ENCODE assay signal across 9 cellular contexts in genomic region chr10:72336259-72337038, GRCh38. TPM values are rescaled to one million over a fixed set of nuclear protein-coding genes. Genes with fewer than 3 reads are reported as not detected.
DNase-seq lines count a peak whose midpoint lies in the region; FAIRE-seq and TF ChIP-seq lines count a peak whose summit lies in the region.
"Had no signal": no experiment of that assay in that cellular context is flagged by ENCODE, and none has a peak within 500 bp of the region (broad histone marks: within the 10 kb centered on the region; RNA-seq: fewer than 3 reads in every experiment).

No MANE protein-coding gene starts in this region.

- CTCF ChIA-PET in endothelial cell of umbilical vein (lab: Charles Lee): interaction anchor here (0.7 to 12.3 kb wide), 22 partner anchors 8 to 440 kb away, joined by 3 to 214 read pairs (median 4); partner anchors contain the start of genes ASCC1 and DDIT4

- peak overlapping the region; percentile 96 for H2BK12ac ChIP-seq in neuronal stem cell (ENCODE audit: low read length)

- intact Hi-C loops in endothelial cell of umbilical vein (cut with micrococcal nuclease): loop anchor here (1.0 to 5.0 kb wide), 3 partner anchors 164 to 288 kb away; no protein-coding TSS in a partner anchor

- H4K8ac ChIP-seq in neuronal stem cell (ENCODE audit: low read depth, low read length): no peak overlapping the region

- DNase-seq in RCC 7860 (ENCODE audit: low spot score) (peak; percentile 55), endothelial cell of umbilical vein (ENCODE audit: low read depth, low spot score) (no peak), neuronal stem cell (ENCODE audit: low spot score) (no peak), NCI-H345 (lab: John Stamatoyannopoulos, UW) (no peak), cerebellum (ENCODE audit: low spot score) (no peak), NCI-H2227 (lab: John Stamatoyannopoulos, UW; ENCODE audit: unreplicated experiment) (no peak)
- no peak for DNase-seq in effector CD8-positive, alpha-beta T cell (lab: John Stamatoyannopoulos, UW)
- DNase-seq: NCI-H187 had no signal

- peak overlapping the region; percentile 79 for H2BK5ac ChIP-seq in neuronal stem cell (ENCODE audit: low read length)

- no peaks in the 10 kb centered on the region for H3K9me1 ChIP-seq in endothelial cell of umbilical vein (replicated peaks; ENCODE audit: control insufficient read depth, extremely low read depth, insufficient read depth, low read length)

- H3K4me2 ChIP-seq in BLaER1 treated with 17β-estradiol and CSF1 and Interleukin-3, amounts not matched to agents 10 nM and 100 nM: peak overlapping the region; percentile 86 to 98 (median 96)
- no peak overlapping the region for H3K4me2 ChIP-seq in endothelial cell of umbilical vein (ENCODE audit: insufficient read depth, low read length)
- H3K4me2 ChIP-seq in neuronal stem cell (ENCODE audit: insufficient read depth, low read length, poor library complexity, severe bottlenecking): no peak overlapping the region

- peak overlapping the region; percentile 50 to 89 (median 79); a peak in 21 of 22 replicates for H3K9ac ChIP-seq in BLaER1 treated with 17β-estradiol and CSF1 and Interleukin-3, amounts not matched to agents 10 nM and 100 nM
- H3K9ac ChIP-seq in endothelial cell of umbilical vein (replicated peaks; ENCODE audit: extremely low read depth, insufficient read depth, low read length): peak overlapping the region; percentile 83
- H3K9ac ChIP-seq in neuronal stem cell (ENCODE audit: low read depth, low read length, poor library complexity): peak overlapping the region; percentile 32

- peaks cover 49 to 71% (median 65%) of the 10 kb centered on the region in 11 experiments for H3K36me3 ChIP-seq in BLaER1 treated with 17β-estradiol and CSF1 and Interleukin-3, amounts not matched to agents 10 nM and 100 nM
- peaks cover 4 to 20% of the 10 kb centered on the region in 2 experiments for H3K36me3 ChIP-seq in endothelial cell of umbilical vein (ENCODE audit: control insufficient read depth in 2 of 2, extremely low read depth in 1 of 2, insufficient read depth in 2 of 2, low read length in 2 of 2)
- H3K36me3 ChIP-seq in neuronal stem cell (replicated peaks in 1 of 2; ENCODE audit: control insufficient read depth in 2 of 2, insufficient read depth in 2 of 2, low read length in 2 of 2): peaks cover 26 to 72% of the 10 kb centered on the region in 2 donors

- FAIRE-seq in RCC 7860 (lab: Jason Lieb, UNC) (no peak), endothelial cell of umbilical vein (lab: Jason Lieb, UNC) (no peak)

- H3K27me3 ChIP-seq in BLaER1 treated with 17β-estradiol and CSF1 and Interleukin-3, amounts not matched to agents 10 nM and 100 nM: no peaks in the 10 kb centered on the region
- H3K27me3 ChIP-seq in endothelial cell of umbilical vein (ENCODE audit: control insufficient read depth in 2 of 2, insufficient read depth in 2 of 2, low read length in 2 of 2) (no peaks in the 10 kb centered on the region), neuronal stem cell (ENCODE audit: control insufficient read depth in 3 of 3, insufficient read depth in 3 of 3, low read depth in 1 of 3, low read length in 3 of 3) (no peaks in the 10 kb centered on the region)

- no TSS peak for BruUV-seq in endothelial cell of umbilical vein (replicated peaks; lab: Mats Ljungman, UMichigan)

- dilution Hi-C loops in endothelial cell of umbilical vein (cut with MboI; ENCODE audit: extremely low pct_ligation_motif_present, low sequenced_read_pairs): no loop called here

- peaks cover 0 to 15% (median 7%) of the 10 kb centered on the region in 11 experiments; a peak in 10 of 22 replicates for H4K20me1 ChIP-seq in BLaER1 treated with 17β-estradiol and CSF1 and Interleukin-3, amounts not matched to agents 10 nM and 100 nM
- no peaks in the 10 kb centered on the region for H4K20me1 ChIP-seq in endothelial cell of umbilical vein (replicated peaks; ENCODE audit: control insufficient read depth, extremely low read depth, insufficient read depth, low read length)

- H3K9me3 ChIP-seq in BLaER1 treated with 17β-estradiol and CSF1 and Interleukin-3, amounts not matched to agents 10 nM and 100 nM (replicated peaks in 1 of 11): no peaks in the 10 kb centered on the region
- H3K9me3 ChIP-seq in endothelial cell of umbilical vein (replicated peaks; ENCODE audit: control insufficient read depth, insufficient read depth, low read length) (no peaks in the 10 kb centered on the region), neuronal stem cell (replicated peaks in 1 of 2; ENCODE audit: control insufficient read depth in 2 of 2, insufficient read depth in 1 of 2, low read depth in 1 of 2, low read length in 2 of 2) (no peaks in the 10 kb centered on the region)

- H2BK120ac ChIP-seq in neuronal stem cell (ENCODE audit: low read depth, low read length): peak overlapping the region; percentile 97

- no peaks in the 10 kb centered on the region for H3K79me1 ChIP-seq in neuronal stem cell (ENCODE audit: low read depth, low read length)

- peak overlapping the region; percentile 25 for H3K23ac ChIP-seq in neuronal stem cell (ENCODE audit: low read depth, low read length, poor library complexity)

- H3K4me1 ChIP-seq in BLaER1 treated with 17β-estradiol and CSF1 and Interleukin-3, amounts not matched to agents 10 nM and 100 nM: peaks cover 59 to 90% (median 73%) of the 10 kb centered on the region in 10 experiments
- peaks cover 53% of the 10 kb centered on the region for H3K4me1 ChIP-seq in endothelial cell of umbilical vein (ENCODE audit: control insufficient read depth, extremely low read depth, insufficient read depth, low read length)
- peaks cover 34 to 44% of the 10 kb centered on the region in 2 donors for H3K4me1 ChIP-seq in neuronal stem cell (ENCODE audit: control insufficient read depth in 2 of 2, insufficient read depth in 1 of 2, low read depth in 1 of 2, low read length in 2 of 2)

- H2BK15ac ChIP-seq in neuronal stem cell (ENCODE audit: low read length): peak overlapping the region; percentile 90

- peak overlapping the region in 7 of 10 experiments; percentile 42 to 62 (median 51); a peak in 13 of 20 replicates for H3K4me3 ChIP-seq in BLaER1 treated with 17β-estradiol and CSF1 and Interleukin-3, amounts not matched to agents 10 nM and 100 nM
- H3K4me3 ChIP-seq in endothelial cell of umbilical vein (replicated peaks in 1 of 3; ENCODE audit: insufficient read depth in 1 of 3, low read depth in 1 of 3, low read length in 3 of 3) (no peak overlapping the region), neuronal stem cell (ENCODE audit: low read length in 2 of 2) (no peak overlapping the region)

- peak overlapping the region; percentile 58 for H3K4ac ChIP-seq in neuronal stem cell (ENCODE audit: low read length)

- H2AFZ ChIP-seq in endothelial cell of umbilical vein (ENCODE audit: low read depth, low read length) (no peak overlapping the region), neuronal stem cell (ENCODE audit: low read length) (no peak overlapping the region)

- H4K91ac ChIP-seq in neuronal stem cell (ENCODE audit: low read depth, low read length, poor library complexity): peak overlapping the region; percentile 38

- peak overlapping the region; percentile 38 to 98 (median 95); a peak in 21 of 22 replicates for H3K27ac ChIP-seq in BLaER1 treated with 17β-estradiol and CSF1 and Interleukin-3, amounts not matched to agents 10 nM and 100 nM
- H3K27ac ChIP-seq in endothelial cell of umbilical vein (ENCODE audit: insufficient read depth, low read depth, low read length) (peak overlapping the region; percentile 97), neuronal stem cell (replicated peaks; ENCODE audit: low read length) (peak overlapping the region; percentile 8)

- POLR2A ChIA-PET in endothelial cell of umbilical vein (lab: Charles Lee): interaction anchor here (1.0 to 3.1 kb wide), 3 partner anchors 61 to 63 kb away, joined by 3 to 30 read pairs (median 4); partner anchors contain the start of gene DDIT4

- H3K79me2 ChIP-seq in endothelial cell of umbilical vein (ENCODE audit: control insufficient read depth, insufficient read depth, low read length): no peaks in the 10 kb centered on the region

- H2AK5ac ChIP-seq in neuronal stem cell (ENCODE audit: low read depth, low read length): peak overlapping the region; percentile 95

- WGBS in neuronal stem cell (ENCODE audit: extremely low coverage in 2 of 2, insufficient read length in 2 of 2, insufficient replicate concordance in 1 of 2), 2 donors: no CpG with 5 or more reads among the region's 18 CpGs

- peak overlapping the region; percentile 97 for H3K18ac ChIP-seq in neuronal stem cell (ENCODE audit: low read length)

- no peak for TF ChIP-seq POLR2A in endothelial cell of umbilical vein (IDR thresholded peaks at IDR 0.05; ENCODE audit: low read depth, low read length)

- H3K14ac ChIP-seq in neuronal stem cell (ENCODE audit: low read length): no peak overlapping the region

- no peak for TF ChIP-seq CTCF in endothelial cell of umbilical vein (IDR thresholded peaks at IDR 0.05; ENCODE audit: extremely low read depth in 1 of 2, insufficient read depth in 1 of 2, low read depth in 1 of 2, low read length in 2 of 2)

TF ChIP-seq in endothelial cell of umbilical vein, 7 proteins besides CTCF, POLR2A, EP300 and RAD21:
- TF ChIP-seq MYC (IDR thresholded peaks at IDR 0.05; ENCODE audit: low read depth, low read length): no peak
- no peak for TF ChIP-seq GATA2 (IDR thresholded peaks at IDR 0.05; ENCODE audit: insufficient read depth, insufficient read length, low read depth, low read length)
- TF ChIP-seq FOS (IDR thresholded peaks at IDR 0.05; ENCODE audit: borderline replicate concordance, insufficient read depth, low read length): no peak
- TF ChIP-seq POLR2AphosphoS5 (IDR thresholded peaks at IDR 0.05; ENCODE audit: insufficient read depth, low read depth, low read length): no peak
- TF ChIP-seq EZH2 (IDR thresholded peaks at IDR 0.05; ENCODE audit: borderline replicate concordance, low read depth, low read length, severe bottlenecking): no peak
- no peak for TF ChIP-seq MAX (IDR thresholded peaks at IDR 0.05; ENCODE audit: insufficient read depth, insufficient read length)
- no peak for TF ChIP-seq JUN (IDR thresholded peaks at IDR 0.05; ENCODE audit: borderline replicate concordance, insufficient read depth, insufficient read length, low read depth)
TF ChIP-seq in endothelial cell of umbilical vein: peak in this region for 0.

RNA-seq across cellular contexts. Expression of gene DNAJB12, which starts 18.3 kb away (rescaled TPM):
- total RNA-seq in endothelial cell of umbilical vein (44.2 and 45.2 TPM in 2 replicates), cerebellum (16.1 TPM)
- 25.0 and 27.2 TPM in 2 replicates for polyA plus RNA-seq in endothelial cell of umbilical vein
- 28.7 and 29.4 TPM in 2 replicates for polyA plus RNA-seq in endothelial cell of umbilical vein (2011; cell fraction: cytosol; rRNA removed)
- polyA plus RNA-seq in endothelial cell of umbilical vein (2011; cell fraction: nucleus; rRNA removed): 47.2 and 50.5 TPM in 2 replicates
- 23.5 and 23.7 TPM in 2 replicates for polyA plus RNA-seq in endothelial cell of umbilical vein (2012)
- 25.7 and 28.2 TPM in 2 replicates for polyA minus RNA-seq in endothelial cell of umbilical vein
- 20.3 TPM for polyA minus RNA-seq in endothelial cell of umbilical vein (2011; cell fraction: cytosol; rRNA and poly(A)+ RNA removed)
- 30.6 and 33.3 TPM in 2 replicates for polyA minus RNA-seq in endothelial cell of umbilical vein (2011; cell fraction: nucleus; rRNA and poly(A)+ RNA removed)
- 10.8 TPM for polyA plus RNA-seq in neuronal stem cell (2013, experiment 1 of 2)
- polyA plus RNA-seq in neuronal stem cell (2013, experiment 2 of 2): 10.2 TPM

Comparison
In these comparisons a context has a peak if more than half of its experiments do, and no peak if none do; other contexts are left out.
1. H3K27ac ChIP-seq: peak in every context shown above with its lines; median percentile 97 in endothelial cell of umbilical vein; 95 in BLaER1 treated with 17β-estradiol and CSF1 and Interleukin-3, amounts not matched to agents 10 nM and 100 nM; 8 in neuronal stem cell.
2. H3K4me2 ChIP-seq: peak in BLaER1 treated with 17β-estradiol and CSF1 and Interleukin-3, amounts not matched to agents 10 nM and 100 nM (11 of 11); none in endothelial cell of umbilical vein (single experiment) and neuronal stem cell (single experiment).
3. H3K4me3 ChIP-seq: peak in BLaER1 treated with 17β-estradiol and CSF1 and Interleukin-3, amounts not matched to agents 10 nM and 100 nM (7 of 10); none in endothelial cell of umbilical vein (0 of 3) and neuronal stem cell (0 of 2).
4. H3K9ac ChIP-seq: peak in every context shown above with its lines; median percentile 83 in endothelial cell of umbilical vein; 79 in BLaER1 treated with 17β-estradiol and CSF1 and Interleukin-3, amounts not matched to agents 10 nM and 100 nM; 32 in neuronal stem cell.